In the genomic region with DNA sequence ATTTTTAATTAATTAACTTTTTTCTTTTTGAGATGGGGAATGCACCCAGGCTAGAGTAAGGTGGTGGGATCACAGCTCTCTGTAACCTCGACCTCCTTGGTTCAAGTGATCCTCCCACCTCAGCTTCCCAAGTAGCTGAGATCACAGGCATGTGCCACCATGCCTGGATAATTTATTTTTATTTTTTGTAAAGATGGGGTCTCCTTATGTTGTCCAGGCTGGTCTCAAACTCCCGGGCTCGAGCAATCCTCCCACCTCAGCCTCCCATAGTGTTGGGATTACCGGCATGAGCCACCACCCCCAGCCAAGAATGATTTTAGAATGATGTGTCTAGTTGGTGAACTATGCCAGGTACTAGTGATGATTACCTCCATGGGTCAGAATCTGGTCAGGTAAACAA, we compare ENCODE assay signal across 1 cellular context.
TF ChIP-seq lines count a peak whose summit lies in the region.

No MANE protein-coding gene starts in this region.

TF ChIP-seq in HepG2, 621 proteins besides CTCF, POLR2A, EP300 and RAD21 (continued from another document):
- TF ChIP-seq, protein P1, sequence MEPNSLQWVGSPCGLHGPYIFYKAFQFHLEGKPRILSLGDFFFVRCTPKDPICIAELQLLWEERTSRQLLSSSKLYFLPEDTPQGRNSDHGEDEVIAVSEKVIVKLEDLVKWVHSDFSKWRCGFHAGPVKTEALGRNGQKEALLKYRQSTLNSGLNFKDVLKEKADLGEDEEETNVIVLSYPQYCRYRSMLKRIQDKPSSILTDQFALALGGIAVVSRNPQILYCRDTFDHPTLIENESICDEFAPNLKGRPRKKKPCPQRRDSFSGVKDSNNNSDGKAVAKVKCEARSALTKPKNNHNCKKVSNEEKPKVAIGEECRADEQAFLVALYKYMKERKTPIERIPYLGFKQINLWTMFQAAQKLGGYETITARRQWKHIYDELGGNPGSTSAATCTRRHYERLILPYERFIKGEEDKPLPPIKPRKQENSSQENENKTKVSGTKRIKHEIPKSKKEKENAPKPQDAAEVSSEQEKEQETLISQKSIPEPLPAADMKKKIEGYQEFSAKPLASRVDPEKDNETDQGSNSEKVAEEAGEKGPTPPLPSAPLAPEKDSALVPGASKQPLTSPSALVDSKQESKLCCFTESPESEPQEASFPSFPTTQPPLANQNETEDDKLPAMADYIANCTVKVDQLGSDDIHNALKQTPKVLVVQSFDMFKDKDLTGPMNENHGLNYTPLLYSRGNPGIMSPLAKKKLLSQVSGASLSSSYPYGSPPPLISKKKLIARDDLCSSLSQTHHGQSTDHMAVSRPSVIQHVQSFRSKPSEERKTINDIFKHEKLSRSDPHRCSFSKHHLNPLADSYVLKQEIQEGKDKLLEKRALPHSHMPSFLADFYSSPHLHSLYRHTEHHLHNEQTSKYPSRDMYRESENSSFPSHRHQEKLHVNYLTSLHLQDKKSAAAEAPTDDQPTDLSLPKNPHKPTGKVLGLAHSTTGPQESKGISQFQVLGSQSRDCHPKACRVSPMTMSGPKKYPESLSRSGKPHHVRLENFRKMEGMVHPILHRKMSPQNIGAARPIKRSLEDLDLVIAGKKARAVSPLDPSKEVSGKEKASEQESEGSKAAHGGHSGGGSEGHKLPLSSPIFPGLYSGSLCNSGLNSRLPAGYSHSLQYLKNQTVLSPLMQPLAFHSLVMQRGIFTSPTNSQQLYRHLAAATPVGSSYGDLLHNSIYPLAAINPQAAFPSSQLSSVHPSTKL (CRISPR knock-in tag; IDR thresholded peaks at IDR 0.05): no peak
- TF ChIP-seq, protein P2, sequence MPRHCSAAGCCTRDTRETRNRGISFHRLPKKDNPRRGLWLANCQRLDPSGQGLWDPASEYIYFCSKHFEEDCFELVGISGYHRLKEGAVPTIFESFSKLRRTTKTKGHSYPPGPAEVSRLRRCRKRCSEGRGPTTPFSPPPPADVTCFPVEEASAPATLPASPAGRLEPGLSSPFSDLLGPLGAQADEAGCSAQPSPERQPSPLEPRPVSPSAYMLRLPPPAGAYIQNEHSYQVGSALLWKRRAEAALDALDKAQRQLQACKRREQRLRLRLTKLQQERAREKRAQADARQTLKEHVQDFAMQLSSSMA (CRISPR knock-in tag; IDR thresholded peaks at IDR 0.05): no peak
- TF ChIP-seq HCFC1 (IDR thresholded peaks at IDR 0.05; ENCODE audit: low read depth, low read length): no peak
- no peak for TF ChIP-seq KLF9 (CRISPR knock-in tag; IDR thresholded peaks at IDR 0.05; ENCODE audit: low read depth)
- no peak for TF ChIP-seq ZNF33A (CRISPR knock-in tag; IDR thresholded peaks at IDR 0.05; ENCODE audit: borderline replicate concordance)
- no peak for TF ChIP-seq ZNF607 (CRISPR knock-in tag; IDR thresholded peaks at IDR 0.05; ENCODE audit: borderline replicate concordance)
- no peak for TF ChIP-seq NFE2L2 (IDR thresholded peaks at IDR 0.05; ENCODE audit: low read length)
- TF ChIP-seq ZMYM2 (CRISPR knock-in tag; IDR thresholded peaks at IDR 0.05): no peak
- TF ChIP-seq ZBTB25 (CRISPR knock-in tag; IDR thresholded peaks at IDR 0.05): no peak
- TF ChIP-seq KDM4B (CRISPR knock-in tag; IDR thresholded peaks at IDR 0.05): no peak
- TF ChIP-seq SPEN (CRISPR knock-in tag; IDR thresholded peaks at IDR 0.05; ENCODE audit: low read depth): no peak
